ENCODE assay signal across 1 cellular context in genomic region chr14:81161088-81161487, GRCh38.
TF ChIP-seq lines count a peak whose summit lies in the region.

No MANE protein-coding gene starts in this region.

TF ChIP-seq in WTC11, 78 proteins besides CTCF, POLR2A, EP300 and RAD21 (continued from another document):
- TF ChIP-seq PREB (CRISPR knock-in tag; IDR thresholded peaks at IDR 0.05; ENCODE audit: borderline replicate concordance) = no peak
